ENCODE assay signal across 9 cellular contexts in genomic region chr10:75395955-75396860, GRCh38. TPM values are rescaled to one million over a fixed set of nuclear protein-coding genes. Genes with fewer than 3 reads are reported as not detected.
A peak's percentile ranks its signal among the peaks of the same experiment; 100 is the strongest.
DNase-seq lines count a peak whose midpoint lies in the region; ATAC-seq, FAIRE-seq and TF ChIP-seq lines count a peak whose summit lies in the region.
"Had no signal": no experiment of that assay in that cellular context is flagged by ENCODE, and none has a peak within 500 bp of the region (broad histone marks: within the 10 kb centered on the region; RNA-seq: fewer than 3 reads in every experiment).

No MANE protein-coding gene starts in this region.

- no peak for TF ChIP-seq POLR2A in GM12891 (IDR thresholded peaks at IDR 0.05; ENCODE audit: low read depth, low read length)

- no peak for TF ChIP-seq CTCF in choroid plexus epithelial cell (conservative IDR thresholded peaks at IDR 0.05; ENCODE audit: low read depth, low read length)
- no peak for TF ChIP-seq CTCF in kidney epithelial cell (IDR thresholded peaks at IDR 0.05; ENCODE audit: insufficient read depth, low read length, poor library complexity, severe bottlenecking)

- no peak for ATAC-seq in activated CD4-positive, CD25-positive, alpha-beta regulatory T cell treated with anti-CD3 and anti-CD28 coated beads, Interleukin-2, amount 50 U/mL, for 24 hours
- ATAC-seq in GM18867 (IDR thresholded peaks at IDR 0.05; ENCODE audit: unreplicated experiment), result no peak

- no peak for FAIRE-seq in GM12891 (lab: Jason Lieb, UNC)

- DNase-seq in H7, result peak; percentile 81
- DNase-seq in choroid plexus epithelial cell (ENCODE audit: low read depth), result no peak
- DNase-seq in kidney epithelial cell (ENCODE audit: low read depth), result no peak
- no peak for DNase-seq in activated effector memory CD4-positive, alpha-beta T cell treated with Interleukin-2 at 50 U/mL for 16 hours
- no peak for DNase-seq in GM12891 (ENCODE audit: insufficient read length, low spot score)

- H3K27me3 ChIP-seq in H7 (ENCODE audit: control insufficient read depth, insufficient read depth, low read length) (peaks cover 94% of the 10 kb centered on the region), kidney epithelial cell (ENCODE audit: control insufficient read depth, insufficient read depth, low read length) (no peaks in the 10 kb centered on the region), skeletal muscle tissue (ENCODE audit: control insufficient read depth in 3 of 3, insufficient read depth in 3 of 3, low read length in 3 of 3) (peaks cover 13 to 79% (median 20%) of the 10 kb centered on the region in 3 donors)

- no peaks in the 10 kb centered on the region for H3K9me3 ChIP-seq in skeletal muscle tissue (ENCODE audit: control insufficient read depth in 3 of 3, low read length in 3 of 3)

- H3K4me3 ChIP-seq in H7 (ENCODE audit: insufficient read depth, low read depth, low read length) (peak overlapping the region; percentile 37), choroid plexus epithelial cell (ENCODE audit: low read depth, low read length) (peak overlapping the region; percentile 46), kidney epithelial cell (ENCODE audit: low read depth, low read length) (peak overlapping the region; percentile 91), skeletal muscle tissue (ENCODE audit: low read length in 3 of 3) (peak overlapping the region; percentile 38 to 45 (median 40))

- peak overlapping the region; percentile 25 for H3K27ac ChIP-seq in skeletal muscle tissue (ENCODE audit: low read depth, low read length)
- H3K27ac ChIP-seq: VCaP had no signal

- peak overlapping the region in 2 of 3 donors; percentile 38 to 68 for H3K9ac ChIP-seq in skeletal muscle tissue (ENCODE audit: low read depth in 1 of 3, low read length in 3 of 3)

- H3K4me1 ChIP-seq in skeletal muscle tissue (ENCODE audit: control insufficient read depth in 3 of 3, insufficient read depth in 3 of 3, low read length in 3 of 3), result peaks cover 5 to 25% (median 24%) of the 10 kb centered on the region in 3 donors

- H3K36me3 ChIP-seq in H7 (replicated peaks; ENCODE audit: control insufficient read depth, insufficient read depth, low read length) (no peaks in the 10 kb centered on the region), kidney epithelial cell (ENCODE audit: control insufficient read depth, insufficient read depth, low read length) (peaks cover 6% of the 10 kb centered on the region), skeletal muscle tissue (ENCODE audit: control insufficient read depth in 3 of 3, insufficient read depth in 3 of 3, low read length in 3 of 3) (peaks cover 0 to 4% (median 2%) of the 10 kb centered on the region in 3 donors)

TF ChIP-seq in GM12891, 5 proteins besides CTCF, POLR2A, EP300 and RAD21:
- TF ChIP-seq TAF1 (IDR thresholded peaks at IDR 0.05; ENCODE audit: low read depth, low read length), result no peak
- no peak for TF ChIP-seq PAX5 (IDR thresholded peaks at IDR 0.05; ENCODE audit: insufficient read depth, low read length, severe bottlenecking)
- no peak for TF ChIP-seq POLR2AphosphoS5 (IDR thresholded peaks at IDR 0.05; ENCODE audit: low read depth, low read length)
- no peak for TF ChIP-seq POU2F2 (IDR thresholded peaks at IDR 0.05; ENCODE audit: low read depth, low read length)
- TF ChIP-seq SPI1 (IDR thresholded peaks at IDR 0.05; ENCODE audit: low read depth, low read length), result no peak

RNA-seq across cellular contexts. Expression of gene ZNF503, which starts 5.4 kb away (rescaled TPM):
- 0.03 and 0.37 TPM in 2 replicates for total RNA-seq in H7 (2014; rRNA removed; shearing (Covaris generic))
- total RNA-seq in kidney epithelial cell (13.8 and 16.8 TPM in 2 replicates), skeletal muscle tissue (3.7 TPM)
- 0.05 TPM for polyA plus RNA-seq in GM12891 (2012; ENCODE audit: low read depth, missing spikeins)

RNA-seq across cellular contexts. Expression of gene LRMDA, which starts 35.2 kb away (rescaled TPM):
- total RNA-seq in H7 (2014; rRNA removed; shearing (Covaris generic)), result not detected in 2 replicates
- total RNA-seq in kidney epithelial cell (18.7 and 24.3 TPM in 2 replicates), skeletal muscle tissue (7.3 TPM)
- polyA plus RNA-seq in GM12891 (2012; ENCODE audit: low read depth, missing spikeins), result not detected

Comparison
In these comparisons a context has a peak if more than half of its experiments do, and no peak if none do; other contexts are left out.
1. H3K4me3 ChIP-seq: peak in every context shown above with its lines; median percentile 91 in kidney epithelial cell; 46 in choroid plexus epithelial cell; 40 in skeletal muscle tissue; 37 in H7.